ENCODE assay signal across 8 cellular contexts in the genomic region with DNA sequence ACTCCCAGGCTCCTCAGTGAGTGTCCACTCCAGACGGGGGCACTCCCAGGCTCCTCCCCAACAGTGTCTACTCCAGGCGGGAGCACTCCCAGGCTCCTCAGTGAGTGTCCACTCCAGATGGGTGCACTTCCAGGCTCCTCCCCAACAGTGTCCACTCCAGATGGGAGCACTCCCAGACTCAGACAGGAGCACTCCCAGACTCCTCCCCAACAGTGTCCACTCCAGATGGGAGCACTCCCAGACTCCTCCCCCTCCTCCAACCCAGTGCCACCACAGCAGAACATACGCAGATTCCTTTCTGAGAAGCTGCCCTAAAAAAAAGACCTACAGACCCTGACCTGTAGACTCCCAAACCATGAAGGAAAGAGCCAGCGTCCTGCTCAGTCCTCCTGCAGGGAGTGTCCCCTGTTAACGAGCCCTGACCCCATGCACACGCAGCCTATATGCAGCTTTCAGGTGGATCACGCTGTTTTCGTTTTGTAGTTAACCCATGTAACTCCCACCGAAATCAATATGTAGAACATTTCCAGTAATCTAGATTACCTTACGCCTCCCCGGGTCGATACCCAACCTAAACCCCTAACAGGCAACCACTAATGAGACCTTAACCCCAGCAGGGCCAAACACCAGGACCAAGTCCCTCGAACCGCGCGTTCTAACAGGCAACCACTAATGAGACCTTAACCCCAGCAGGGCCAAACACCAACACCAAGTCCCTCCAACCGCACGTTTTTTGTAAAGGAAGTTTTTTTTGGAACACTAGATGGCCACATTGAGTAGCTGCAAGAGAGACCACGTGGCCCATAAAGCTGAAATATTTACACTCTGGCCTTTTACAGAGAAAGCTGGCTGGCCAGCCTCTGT. TPM values are rescaled to one million over a fixed set of nuclear protein-coding genes. Genes with fewer than 3 reads are reported as not detected.
DNase-seq lines count a peak whose midpoint lies in the region; ATAC-seq lines count a peak whose summit lies in the region.

No MANE protein-coding gene starts in this region.

- H3K36me3 ChIP-seq in SK-N-MC (ENCODE audit: insufficient read depth, low read length) = no peaks in the 10 kb centered on the region

- H3K4me3 ChIP-seq in SK-N-MC = no peak overlapping the region

- DNase-seq in stimulated activated CD4-positive, alpha-beta T cell treated with anti-CD3 and anti-CD28 coated beads, Interleukin-15, amount 100 ng/mL, for 24 hours = peak; percentile 32
- DNase-seq in stimulated activated CD4-positive, alpha-beta T cell treated with anti-CD3 and anti-CD28 coated beads, Interleukin-4, amount 100 ng/mL, for 4 hours = no peak
- DNase-seq in NAMALWA (ENCODE audit: low spot score) (peak; percentile 91), SK-N-MC (ENCODE audit: low read depth, low spot score) (peak; percentile 18), dermis microvascular lymphatic vessel endothelial cell (ENCODE audit: low read depth in 2 of 2) (peak; percentile 58 to 74), medulla oblongata (ENCODE audit: extremely low spot score) (peak; percentile 48)

- no peak for ATAC-seq in HG03045 (IDR thresholded peaks at IDR 0.05; ENCODE audit: unreplicated experiment)
- ATAC-seq in GM21723 (IDR thresholded peaks at IDR 0.05; ENCODE audit: unreplicated experiment) = no peak

- no peaks in the 10 kb centered on the region for H3K9me3 ChIP-seq in SK-N-MC (ENCODE audit: low read depth, low read length)

- no peak overlapping the region for H3K27ac ChIP-seq in SK-N-MC

- peak overlapping the region; percentile 63 for H3K9ac ChIP-seq in SK-N-MC (ENCODE audit: insufficient read length)

RNA-seq across cellular contexts. Expression of a gene that starts 15.7 kb away (rescaled TPM):
- 0.39 and 1.1 TPM in 2 replicates for total RNA-seq in dermis microvascular lymphatic vessel endothelial cell

RNA-seq across cellular contexts. Expression of a gene that starts 17.2 kb away (rescaled TPM):
- total RNA-seq in dermis microvascular lymphatic vessel endothelial cell = 45.6 and 45.8 TPM in 2 replicates

RNA-seq across cellular contexts. Expression of a gene that starts 44.2 kb away (rescaled TPM):
- 15.5 and 20.4 TPM in 2 replicates for total RNA-seq in dermis microvascular lymphatic vessel endothelial cell

RNA-seq across cellular contexts. Expression of a gene that starts 55.8 kb away (rescaled TPM):
- 13.7 and 15.0 TPM in 2 replicates for total RNA-seq in dermis microvascular lymphatic vessel endothelial cell

Comparison
In these comparisons a context has a peak if more than half of its experiments do, and no peak if none do; other contexts are left out.
1. DNase-seq: peak in stimulated activated CD4-positive, alpha-beta T cell treated with anti-CD3 and anti-CD28 coated beads, Interleukin-15, amount 100 ng/mL, for 24 hours (single experiment), NAMALWA (single experiment), SK-N-MC (single experiment), dermis microvascular lymphatic vessel endothelial cell (2 of 2) and medulla oblongata (single experiment); none in stimulated activated CD4-positive, alpha-beta T cell treated with anti-CD3 and anti-CD28 coated beads, Interleukin-4, amount 100 ng/mL, for 4 hours (0 of 2).